Comparison of ENCODE assay signal across 15 cellular contexts in genomic region chr9:127536499-127536898, GRCh38.
DNase-seq lines count a peak whose midpoint lies in the region; ATAC-seq and TF ChIP-seq lines count a peak whose summit lies in the region.
"Had no signal": no experiment of that assay in that cellular context is flagged by ENCODE, and none has a peak within 500 bp of the region (broad histone marks: within the 10 kb centered on the region; RNA-seq: fewer than 3 reads in every experiment).

No MANE protein-coding gene starts in this region.

- peak overlapping the region; percentile 33 for H2AK5ac ChIP-seq in mesenchymal stem cell (ENCODE audit: low read length, severe bottlenecking)

- peak overlapping the region; percentile 54 for H2BK5ac ChIP-seq in mesenchymal stem cell (ENCODE audit: low read depth, low read length, poor library complexity, severe bottlenecking)

- peaks cover 22% of the 10 kb centered on the region for H3K4me1 Mint-ChIP-seq in MCF 10A (ENCODE audit: insufficient read depth, unreplicated experiment)
- no peaks in the 10 kb centered on the region for H3K4me1 Mint-ChIP-seq in activated naive CD8-positive, alpha-beta T cell treated with anti-CD3 and anti-CD28 coated beads for 36 hours
- H3K4me1 Mint-ChIP-seq: activated B cell treated with CpG ODN at 0.5 μM for 24 hours had no signal

- peak overlapping the region; percentile 14 for H3K9ac ChIP-seq in PC-3 (ENCODE audit: low read length)
- peak overlapping the region; percentile 44 for H3K9ac ChIP-seq in mesenchymal stem cell (ENCODE audit: low read length)

- H3F3A ChIP-seq in PC-3 (ENCODE audit: low read length, unreplicated experiment), result no peaks in the 10 kb centered on the region

- H3K9me2 ChIP-seq in PC-3 (replicated peaks; ENCODE audit: low read length), result no peaks in the 10 kb centered on the region

- no peak overlapping the region for H3K23ac ChIP-seq in mesenchymal stem cell (ENCODE audit: low read length in 2 of 2)

- no peaks in the 10 kb centered on the region for H3K9me3 Mint-ChIP-seq in MCF 10A (ENCODE audit: unreplicated experiment)
- no peaks in the 10 kb centered on the region for H3K9me3 Mint-ChIP-seq in activated naive CD8-positive, alpha-beta T cell treated with anti-CD3 and anti-CD28 coated beads for 36 hours
- H3K9me3 Mint-ChIP-seq: activated B cell treated with CpG ODN at 0.5 μM for 24 hours; activated naive CD4-positive, alpha-beta T cell treated with anti-CD3 and anti-CD28 coated beads, Interleukin-2, amount 10 ng/mL, durations not matched to agents 7 days and 5 days; type B pancreatic cell had no signal

- POLR2A ChIA-PET in PC-3 (lab: Charles Lee; ENCODE audit: unreplicated experiment) (no interaction called here), MCF 10A (lab: Yijun Ruan, JAX) (interaction anchor here (0.9 to 2.0 kb wide), 2 partner anchors 20 to 31 kb away, joined by 3 to 4 read pairs; no protein-coding TSS in a partner anchor)

- H3K4me3 Mint-ChIP-seq in MCF 10A (ENCODE audit: unreplicated experiment), result no peak overlapping the region
- H3K4me3 Mint-ChIP-seq in activated naive CD8-positive, alpha-beta T cell treated with anti-CD3 and anti-CD28 coated beads for 36 hours, result no peak overlapping the region
- H3K4me3 Mint-ChIP-seq: activated B cell treated with CpG ODN at 0.5 μM for 24 hours; activated naive CD4-positive, alpha-beta T cell treated with anti-CD3 and anti-CD28 coated beads, Interleukin-2, amount 10 ng/mL, durations not matched to agents 7 days and 5 days; type B pancreatic cell had no signal

- H3K36me3 Mint-ChIP-seq in MCF 10A (ENCODE audit: insufficient read depth, unreplicated experiment), result peaks cover 57% of the 10 kb centered on the region
- no peaks in the 10 kb centered on the region for H3K36me3 Mint-ChIP-seq in activated naive CD8-positive, alpha-beta T cell treated with anti-CD3 and anti-CD28 coated beads for 36 hours
- H3K36me3 Mint-ChIP-seq: type B pancreatic cell had no signal

- H3K4me3 ChIP-seq in PC-3 (ENCODE audit: low read length) (no peak overlapping the region), mesenchymal stem cell (ENCODE audit: insufficient read depth in 1 of 2, low read depth in 1 of 2, low read length in 2 of 2) (no peak overlapping the region), tibial artery (no peak overlapping the region)

- DNase-seq in PC-3, result no peak
- DNase-seq in MCF 10A (ENCODE audit: unreplicated experiment), result no peak
- no peak for DNase-seq in mesenchymal stem cell
- no peak for DNase-seq in tibial artery
- DNase-seq in activated naive CD8-positive, alpha-beta T cell treated with anti-CD3 and anti-CD28 coated beads for 36 hours, result no peak
- DNase-seq in AG20443 (ENCODE audit: low spot score), result no peak
- DNase-seq in activated CD4-positive, alpha-beta T cell treated with anti-CD3 and anti-CD28 coated beads, Interleukin-2, amount 50 U/mL, for 4 hours, result no peak
- DNase-seq: activated B cell treated with CpG ODN at 0.5 μM for 24 hours; activated naive CD4-positive, alpha-beta T cell treated with anti-CD3 and anti-CD28 coated beads, Interleukin-2, amount 10 ng/mL, durations not matched to agents 7 days and 5 days; central memory CD4-positive, alpha-beta T cell; COR-L47; GDM1; NCI-H510A treated with DMSO at 0.1 percent for 48 hours had no signal

- peaks cover 48% of the 10 kb centered on the region for H3K4me1 ChIP-seq in PC-3 (ENCODE audit: insufficient read depth, low read length)
- peaks cover 78% of the 10 kb centered on the region for H3K4me1 ChIP-seq in mesenchymal stem cell (ENCODE audit: control insufficient read depth, insufficient read depth, low read depth, low read length)
- peaks cover 8 to 79% (median 63%) of the 10 kb centered on the region in 4 donors for H3K4me1 ChIP-seq in tibial artery

- H2AFZ ChIP-seq in PC-3 (ENCODE audit: low read length) (no peak overlapping the region), mesenchymal stem cell (ENCODE audit: low read depth, low read length) (no peak overlapping the region)

- H3K36me3 ChIP-seq in PC-3 (ENCODE audit: low read depth, low read length) (peaks cover 5% of the 10 kb centered on the region; the same call in 1 of the 2 replicates), mesenchymal stem cell (ENCODE audit: control insufficient read depth in 1 of 2, insufficient read depth in 2 of 2, low read depth in 1 of 2, low read length in 2 of 2) (peaks cover 39 to 59% of the 10 kb centered on the region in 2 experiments), tibial artery (peaks cover 0 to 18% (median 0%) of the 10 kb centered on the region in 3 donors)

- WGBS in mesenchymal stem cell, result 95% methylated on average over 3 of the region's 8 CpGs

- peak overlapping the region in 1 of 2 experiments; percentile 70 for H2BK12ac ChIP-seq in mesenchymal stem cell (ENCODE audit: low read length in 2 of 2)

- no peak for TF ChIP-seq CTCF in PC-3 (conservative IDR thresholded peaks at IDR 0.05; ENCODE audit: low read depth, low read length)
- no peak for TF ChIP-seq CTCF in MCF 10A (IDR thresholded peaks at IDR 0.05; ENCODE audit: unreplicated experiment)
- TF ChIP-seq CTCF in tibial artery (IDR thresholded peaks at IDR 0.05), result no peak

- H2BK120ac ChIP-seq in mesenchymal stem cell (ENCODE audit: low read depth, low read length), result no peak overlapping the region

- no peaks in the 10 kb centered on the region for H3K79me1 ChIP-seq in mesenchymal stem cell (replicated peaks; ENCODE audit: low read length, poor library complexity, severe bottlenecking)

- peak overlapping the region in 1 of 2 experiments; percentile 75 for H3K14ac ChIP-seq in mesenchymal stem cell (ENCODE audit: low read length in 2 of 2)

- H4K8ac ChIP-seq in mesenchymal stem cell (ENCODE audit: low read length), result peak overlapping the region; percentile 62

- H3K27ac ChIP-seq in PC-3 (ENCODE audit: low read length) (peak overlapping the region; percentile 79), mesenchymal stem cell (ENCODE audit: low read length, poor library complexity, severe bottlenecking) (peak overlapping the region; percentile 85), tibial artery (peak overlapping the region; percentile 56 to 77)

- peak overlapping the region; percentile 72 for H4K91ac ChIP-seq in mesenchymal stem cell (ENCODE audit: low read length)

- BruUV-seq in PC-3 (replicated peaks; lab: Mats Ljungman, UMichigan) (no TSS peak), MCF 10A (replicated peaks; lab: Mats Ljungman, UMichigan) (no TSS peak)

- H3K27me3 ChIP-seq in PC-3 (ENCODE audit: low read length) (no peaks in the 10 kb centered on the region), mesenchymal stem cell (ENCODE audit: control insufficient read depth in 1 of 2, insufficient read depth in 1 of 2, low read length in 2 of 2) (no peaks in the 10 kb centered on the region), tibial artery (no peaks in the 10 kb centered on the region)

- H3K4me2 ChIP-seq in PC-3 (ENCODE audit: low read length) (peak overlapping the region; percentile 56), mesenchymal stem cell (ENCODE audit: low read length, poor library complexity, severe bottlenecking) (no peak overlapping the region)

- ATAC-seq in PC-3 (no peak), HG03457 (IDR thresholded peaks at IDR 0.05; ENCODE audit: unreplicated experiment) (no peak)

- H4K20me1 ChIP-seq in PC-3 (ENCODE audit: low read length), result peaks cover 34% of the 10 kb centered on the region; the same call in 1 of the 2 replicates

- peak overlapping the region in 1 of 2 experiments; percentile 29 for H3K4ac ChIP-seq in mesenchymal stem cell (ENCODE audit: low read depth in 1 of 2, low read length in 2 of 2)

- peak overlapping the region; percentile 42 for H3K27ac Mint-ChIP-seq in MCF 10A (ENCODE audit: low read depth, unreplicated experiment)
- no peak overlapping the region for H3K27ac Mint-ChIP-seq in activated naive CD8-positive, alpha-beta T cell treated with anti-CD3 and anti-CD28 coated beads for 36 hours
- H3K27ac Mint-ChIP-seq: activated B cell treated with CpG ODN at 0.5 μM for 24 hours had no signal

- peak overlapping the region; percentile 49 to 79 for H3K18ac ChIP-seq in mesenchymal stem cell (ENCODE audit: low read depth in 1 of 2, low read length in 2 of 2)

- CTCF ChIA-PET in PC-3 (lab: Charles Lee), result interaction anchor here (0.9 kb wide), 2 partner anchors 11 to 33 kb away, joined by 4 to 5 read pairs; no protein-coding TSS in a partner anchor
- CTCF ChIA-PET in MCF 10A (lab: Yijun Ruan, JAX), result interaction anchor here (0.7 to 2.0 kb wide), 6 partner anchors 11 to 759 kb away, joined by 3 to 9 read pairs (median 4); no protein-coding TSS in a partner anchor

- H3K9me3 ChIP-seq in PC-3 (ENCODE audit: low read length), result no peaks in the 10 kb centered on the region
- H3K9me3 ChIP-seq in mesenchymal stem cell (ENCODE audit: control insufficient read depth, low read length), result no peaks in the 10 kb centered on the region
- no peaks in the 10 kb centered on the region for H3K9me3 ChIP-seq in tibial artery

- intact Hi-C loops in PC-3 (cut with micrococcal nuclease) (loop anchor here (5.0 kb wide), 1 partner anchor 51 kb away; no protein-coding TSS in a partner anchor), MCF 10A (cut with micrococcal nuclease) (no loop called here), tibial artery (cut with DNase I; ENCODE audit: low total_unique reads) (no loop called here)

- H2BK15ac ChIP-seq in mesenchymal stem cell (ENCODE audit: low read depth, poor library complexity, severe bottlenecking), result no peak overlapping the region

- H3K27me3 Mint-ChIP-seq in MCF 10A (ENCODE audit: insufficient read depth, unreplicated experiment), result no peaks in the 10 kb centered on the region
- no peaks in the 10 kb centered on the region for H3K27me3 Mint-ChIP-seq in activated naive CD8-positive, alpha-beta T cell treated with anti-CD3 and anti-CD28 coated beads for 36 hours
- H3K27me3 Mint-ChIP-seq: activated B cell treated with CpG ODN at 0.5 μM for 24 hours; activated naive CD4-positive, alpha-beta T cell treated with anti-CD3 and anti-CD28 coated beads, Interleukin-2, amount 10 ng/mL, durations not matched to agents 7 days and 5 days; type B pancreatic cell had no signal

- H3K79me2 ChIP-seq in PC-3 (ENCODE audit: low read length), result peaks cover 78% of the 10 kb centered on the region
